ENCODE assay signal across 8 cellular contexts in the genomic region with DNA sequence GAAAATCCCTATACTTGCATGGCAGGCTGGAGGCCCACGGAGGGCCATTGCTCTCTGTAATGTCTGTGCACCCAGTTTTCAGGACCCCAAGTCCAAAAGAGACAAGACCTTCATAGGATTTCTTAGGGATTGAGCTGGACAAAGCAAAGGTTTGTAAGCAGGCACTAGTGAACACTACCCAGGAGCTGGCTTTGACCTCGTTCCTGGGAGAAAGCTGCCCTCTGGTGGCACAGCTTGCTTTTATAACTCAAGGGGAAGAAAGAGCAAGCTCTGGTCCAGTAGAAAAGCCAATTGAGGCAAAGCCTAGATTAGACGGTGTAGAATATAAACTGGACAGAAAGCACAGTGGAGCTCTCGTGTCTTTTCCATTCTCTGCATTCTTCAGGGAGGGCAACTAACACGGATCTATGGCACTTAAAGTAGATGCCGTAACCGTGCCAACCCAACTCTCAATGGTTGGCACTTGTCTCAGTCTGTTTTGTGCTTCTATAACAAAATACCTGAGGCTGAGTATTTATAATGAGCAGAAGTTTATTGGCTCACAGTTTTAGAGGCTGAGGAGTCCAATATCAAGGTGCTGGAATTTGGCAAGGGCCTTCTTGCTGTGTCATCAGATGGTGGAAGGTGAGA. TPM values are rescaled to one million over a fixed set of nuclear protein-coding genes. Genes with fewer than 3 reads are reported as not detected.
DNase-seq lines count a peak whose midpoint lies in the region; ATAC-seq, FAIRE-seq and TF ChIP-seq lines count a peak whose summit lies in the region.

No MANE protein-coding gene starts in this region.

- no peak overlapping the region for H3K27ac Mint-ChIP-seq in T-cell
- H3K27ac Mint-ChIP-seq in activated T-helper 17 cell treated with anti-CD3 and anti-CD28 coated beads, Interleukin-2, amount 50 U/mL, for 72 hours, result no peak overlapping the region

- no peaks in the 10 kb centered on the region for H3K36me3 ChIP-seq in A673 (ENCODE audit: insufficient read depth, low read length, poor library complexity, severe bottlenecking)
- no peaks in the 10 kb centered on the region for H3K36me3 ChIP-seq in Panc1 (ENCODE audit: control insufficient read depth, insufficient read depth, low read length)
- no peaks in the 10 kb centered on the region for H3K36me3 ChIP-seq in H1 (ENCODE audit: control insufficient read depth in 2 of 4, insufficient read depth in 4 of 4, low read length in 3 of 4)
- no peaks in the 10 kb centered on the region for H3K36me3 ChIP-seq in lower lobe of right lung

- intact Hi-C loops in A673 (cut with micrococcal nuclease; ENCODE audit: unreplicated experiment), result loop anchor here (1.0 to 5.0 kb wide), 2 partner anchors 47 to 154 kb away; no protein-coding TSS in a partner anchor
- intact Hi-C loops in Panc1 (cut with micrococcal nuclease; ENCODE audit: unreplicated experiment), result loop anchor here (1.0 to 2.0 kb wide), 2 partner anchors 47 to 153 kb away; no protein-coding TSS in a partner anchor
- intact Hi-C loops in lower lobe of right lung (cut with DNase I), result loop anchor here (5.0 kb wide), 1 partner anchor 44 kb away; no protein-coding TSS in a partner anchor

- H3K4me3 ChIP-seq in A673 (ENCODE audit: low read depth, low read length, poor library complexity, severe bottlenecking), result no peak overlapping the region
- no peak overlapping the region for H3K4me3 ChIP-seq in Panc1 (ENCODE audit: low read depth in 2 of 2, low read length in 2 of 2)
- H3K4me3 ChIP-seq in H1 (ENCODE audit: extremely low read depth in 1 of 4, insufficient read depth in 2 of 4, low read depth in 3 of 4, low read length in 4 of 4), result no peak overlapping the region
- H3K4me3 ChIP-seq in lower lobe of right lung, result no peak overlapping the region

- no peaks in the 10 kb centered on the region for H3K36me3 Mint-ChIP-seq in T-cell
- H3K36me3 Mint-ChIP-seq in activated T-helper 17 cell treated with anti-CD3 and anti-CD28 coated beads, Interleukin-2, amount 50 U/mL, for 72 hours (ENCODE audit: low read depth), result no peaks in the 10 kb centered on the region

- no peak for TF ChIP-seq POLR2A in H1 (IDR thresholded peaks at IDR 0.05; ENCODE audit: control extremely low read depth in 1 of 2, low read depth in 2 of 2, low read length in 2 of 2)

- peak overlapping the region; percentile 26 for H3K18ac ChIP-seq in H1 (ENCODE audit: extremely low read depth, low read length)

- H3K14ac ChIP-seq in H1 (ENCODE audit: insufficient read length), result no peak overlapping the region

- peak overlapping the region; percentile 37; the same call in 1 of the 2 replicates for H2BK20ac ChIP-seq in H1 (ENCODE audit: low read length)

- no peak overlapping the region for H4K91ac ChIP-seq in H1 (replicated peaks; ENCODE audit: insufficient read length, low read length)

- no peak overlapping the region for H4K5ac ChIP-seq in H1 (ENCODE audit: insufficient read length, low read depth, low read length)

- H3K4me1 ChIP-seq in A673 (ENCODE audit: insufficient read depth, low read length, poor library complexity, severe bottlenecking) (no peaks in the 10 kb centered on the region), Panc1 (ENCODE audit: control insufficient read depth, insufficient read depth, low read length) (no peaks in the 10 kb centered on the region), H1 (replicated peaks in 1 of 4; ENCODE audit: control insufficient read depth in 3 of 4, insufficient read depth in 4 of 4, low read length in 3 of 4) (peaks cover 0 to 3% (median 1%) of the 10 kb centered on the region in 4 experiments; a peak in 5 of 7 replicates), lower lobe of right lung (peaks cover 9% of the 10 kb centered on the region)

- H3K4me1 Mint-ChIP-seq in T-cell, result no peaks in the 10 kb centered on the region
- H3K4me1 Mint-ChIP-seq in activated T-helper 17 cell treated with anti-CD3 and anti-CD28 coated beads, Interleukin-2, amount 50 U/mL, for 72 hours, result no peaks in the 10 kb centered on the region

- TF ChIP-seq RAD21 in H1 (IDR thresholded peaks at IDR 0.05 in 1 of 2, conservative IDR thresholded peaks at IDR 0.05 in 1 of 2; ENCODE audit: low read depth in 2 of 2, low read length in 2 of 2), result peak; percentile 99

- peaks cover 0 to 3% of the 10 kb centered on the region in 2 donors for H3K27me3 Mint-ChIP-seq in T-cell
- no peaks in the 10 kb centered on the region for H3K27me3 Mint-ChIP-seq in activated T-helper 17 cell treated with anti-CD3 and anti-CD28 coated beads, Interleukin-2, amount 50 U/mL, for 72 hours

- in situ Hi-C loops in Panc1 (cut with HindIII; ENCODE audit: low pct_unique_long_range_greater_than_20kb, low sequenced_read_pairs), result no loop called here

- DNase-seq in A673 (ENCODE audit: low spot score) (peak; percentile 27), GM10266 (ENCODE audit: extremely low spot score) (peak; percentile 45), HTR-8/SVneo (ENCODE audit: insufficient read length, low spot score) (peak; percentile 77), Panc1 (ENCODE audit: low read depth, low spot score) (no peak), H1 (ENCODE audit: low read depth in 1 of 2, low spot score in 2 of 2) (peak in 1 of 2 experiments; percentile 89), lower lobe of right lung (peak; percentile 57), T-cell (no peak)

- H3K23ac ChIP-seq in H1 (ENCODE audit: insufficient read length), result no peak overlapping the region

- H3K27ac ChIP-seq in A673 (ENCODE audit: low read depth, low read length, poor library complexity, severe bottlenecking) (no peak overlapping the region), Panc1 (ENCODE audit: low read length) (no peak overlapping the region), H1 (ENCODE audit: low read depth, low read length) (no peak overlapping the region), lower lobe of right lung (no peak overlapping the region)

- peak; percentile 90 for ATAC-seq in Panc1
- ATAC-seq in lower lobe of right lung, result peak; percentile 75 to 90
- ATAC-seq in T-cell (replicated peaks in 1 of 4), result no peak
- no peak for ATAC-seq in activated T-helper 17 cell treated with anti-CD3 and anti-CD28 coated beads, Interleukin-2, amount 50 U/mL, for 72 hours (replicated peaks)

- CTCF ChIA-PET in A673 (lab: Charles Lee), result interaction anchor here (0.6 to 1.3 kb wide), 2 partner anchors 153 to 178 kb away, joined by 4 to 7 read pairs; no protein-coding TSS in a partner anchor
- CTCF ChIA-PET in Panc1 (lab: Charles Lee), result interaction anchor here (0.6 to 2.4 kb wide), 7 partner anchors 43 to 571 kb away, joined by 3 to 17 read pairs (median 4); no protein-coding TSS in a partner anchor
- CTCF ChIA-PET in H1 (lab: Charles Lee; ENCODE audit: partially characterized antibody), result interaction anchor here (0.7 to 16.6 kb wide), 42 partner anchors 9 to 573 kb away, joined by 3 to 650 read pairs (median 5); a partner anchor contains a TSS
- CTCF ChIA-PET in T-cell (lab: Charles Lee), result no interaction called here

- no peak overlapping the region for H2BK15ac ChIP-seq in H1 (ENCODE audit: low read length)

- POLR2A ChIA-PET in A673 (lab: Charles Lee; ENCODE audit: low non-redundant PET) (no interaction called here), Panc1 (lab: Charles Lee) (no interaction called here), H1 (lab: Charles Lee; ENCODE audit: partially characterized antibody) (interaction anchor here (0.7 to 11.1 kb wide), 12 partner anchors 11 to 153 kb away, joined by 3 to 123 read pairs (median 3); no protein-coding TSS in a partner anchor), T-cell (lab: Charles Lee) (no interaction called here)

- no peak overlapping the region for H3K4ac ChIP-seq in H1 (replicated peaks; ENCODE audit: insufficient read length, low read depth, low read length)

- no peak overlapping the region for H4K8ac ChIP-seq in H1 (ENCODE audit: extremely low read depth, insufficient read depth, low read length)

- no peaks in the 10 kb centered on the region for H3K23me2 ChIP-seq in H1 (ENCODE audit: low read depth, low read length)

- no peak overlapping the region for H2BK120ac ChIP-seq in H1 (replicated peaks; ENCODE audit: low read depth, low read length)

- H3K27me3 ChIP-seq in A673 (replicated peaks; ENCODE audit: insufficient read depth, low read depth, low read length, poor library complexity) (peaks cover 7% of the 10 kb centered on the region), Panc1 (ENCODE audit: control insufficient read depth, insufficient read depth, low read length) (no peaks in the 10 kb centered on the region), H1 (replicated peaks in 1 of 4; ENCODE audit: control insufficient read depth in 3 of 4, extremely low read depth in 1 of 4, insufficient read depth in 3 of 4, low read length in 3 of 4) (no peaks in the 10 kb centered on the region; a peak in 1 of 7 replicates), lower lobe of right lung (ENCODE audit: low read depth) (no peaks in the 10 kb centered on the region)

- no peak overlapping the region for H3K56ac ChIP-seq in H1 (replicated peaks; ENCODE audit: insufficient read length, low read depth, low read length)

- H2AK5ac ChIP-seq in H1 (ENCODE audit: low read depth, low read length), result peak overlapping the region; percentile 43; the same call in 1 of the 2 replicates

- TF ChIP-seq CTCF in A673 (conservative IDR thresholded peaks at IDR 0.05; ENCODE audit: low read depth, low read length) (peak; percentile 48), GM10266 (IDR thresholded peaks at IDR 0.05; ENCODE audit: control insufficient read depth, insufficient read depth, low read depth, missing control alignments) (peak; percentile 57), Panc1 (IDR thresholded peaks at IDR 0.05) (peak; percentile 74), H1 (IDR thresholded peaks at IDR 0.05; ENCODE audit: control extremely low read depth in 1 of 3, insufficient read depth in 1 of 3, low read depth in 1 of 3, low read length in 3 of 3) (peak; percentile 59 to 91 (median 85)), lower lobe of right lung (IDR thresholded peaks at IDR 0.05) (peak; percentile 74)

- no peak for TF ChIP-seq EP300 in H1 (IDR thresholded peaks at IDR 0.05; ENCODE audit: borderline replicate concordance in 1 of 2, low read depth in 2 of 2, low read length in 2 of 2)

- H2BK5ac ChIP-seq in H1 (ENCODE audit: low read depth, low read length), result peak overlapping the region; percentile 68; the same call in 1 of the 2 replicates

- H3K79me1 ChIP-seq in H1 (ENCODE audit: low read depth, low read length), result no peaks in the 10 kb centered on the region

- no peaks in the 10 kb centered on the region for H3K79me2 ChIP-seq in H1 (ENCODE audit: control insufficient read depth in 1 of 2, insufficient read depth in 2 of 2, low read length in 2 of 2)

- no TSS peak for BruUV-seq in A673 (replicated peaks; lab: Mats Ljungman, UMichigan)
- BruUV-seq in Panc1 (replicated peaks; lab: Mats Ljungman, UMichigan), result no TSS peak

- FAIRE-seq in HTR-8/SVneo (lab: Jason Lieb, UNC) (no peak), H1 (lab: Jason Lieb, UNC) (peak; percentile 96)

- no peaks in the 10 kb centered on the region for H4K20me1 ChIP-seq in H1 (replicated peaks in 1 of 2; ENCODE audit: control insufficient read depth in 1 of 2, insufficient read depth in 2 of 2, low read length in 2 of 2)

- H2BK12ac ChIP-seq in H1 (ENCODE audit: low read depth, low read length), result 0 out of 2 replicates have a peak overlapping the region, but pooled peaks have one; percentile 76

- WGBS in H1 (ENCODE audit: extremely low coverage in 1 of 2, insufficient coverage in 1 of 2, insufficient read length in 1 of 2, insufficient replicate concordance in 2 of 2, low coverage in 1 of 2, low lambda C conversion rate in 2 of 2, missing lambda C conversion rate in 1 of 2), 2 experiments, result 47% methylated on average over 7 of the region's 7 CpGs; no CpG with 5 or more reads in 1 of the 2 experiments

- H3K9me3 ChIP-seq in A673 (ENCODE audit: low read depth, low read length, poor library complexity, severe bottlenecking) (no peaks in the 10 kb centered on the region), Panc1 (ENCODE audit: control insufficient read depth, insufficient read depth, low read depth, low read length) (no peaks in the 10 kb centered on the region), H1 (ENCODE audit: insufficient read depth in 2 of 2, low read depth in 1 of 2, low read length in 1 of 2) (no peaks in the 10 kb centered on the region), lower lobe of right lung (no peaks in the 10 kb centered on the region)

- H2AFZ ChIP-seq in H1 (ENCODE audit: low read length), result no peak overlapping the region; the same call in 1 of the 2 replicates

- H3K4me3 Mint-ChIP-seq in T-cell, result no peak overlapping the region
- no peak overlapping the region for H3K4me3 Mint-ChIP-seq in activated T-helper 17 cell treated with anti-CD3 and anti-CD28 coated beads, Interleukin-2, amount 50 U/mL, for 72 hours

- no peak overlapping the region for H3K9ac ChIP-seq in H1 (replicated peaks in 1 of 4; ENCODE audit: extremely low read depth in 1 of 4, low read depth in 3 of 4, low read length in 3 of 4)

- H3K9me3 Mint-ChIP-seq in T-cell, result no peaks in the 10 kb centered on the region
- no peaks in the 10 kb centered on the region for H3K9me3 Mint-ChIP-seq in activated T-helper 17 cell treated with anti-CD3 and anti-CD28 coated beads, Interleukin-2, amount 50 U/mL, for 72 hours

- no peak overlapping the region for H3K4me2 ChIP-seq in H1 (ENCODE audit: insufficient read depth in 1 of 2, low read depth in 2 of 2, low read length in 2 of 2)

RNA-seq across cellular contexts. Expression of a gene that starts 7.9 kb away (rescaled TPM):
- total RNA-seq in A673 (2021) (0.09 TPM in 1 of 2 replicates, not detected in the other), Panc1 (2021; ENCODE audit: unreplicated experiment) (not detected), lower lobe of right lung (0.38 TPM), T-cell (under 1 TPM in 1 of 5 donors, not detected in 4; 0.26 TPM)
- not detected for polyA plus RNA-seq in Panc1 (2012; ENCODE audit: insufficient read length)
- total RNA-seq in H1 (2021; fragmentation: NEBNext Ultra II Directional; extraction: Animal tissue kit (Norgen Biotek cat#: 25700)), result 3.7 and 3.9 TPM in 2 replicates
- 2.5 and 4.0 TPM in 2 replicates for polyA plus RNA-seq in H1 (2011; rRNA removed)
- 3.6 TPM for polyA plus RNA-seq in H1 (2011; cell fraction: cytosol; rRNA removed)
- polyA plus RNA-seq in H1 (2011; cell fraction: nucleus; rRNA removed), result 5.2 TPM
- polyA plus RNA-seq in H1 (2012, experiment 1 of 2), result 2.7 to 5.2 TPM (median 4.1 TPM) in 4 replicates
- polyA plus RNA-seq in H1 (2012, experiment 2 of 2), result 0.38 TPM
- polyA plus RNA-seq in H1 (2013, experiment 1 of 2), result 6.8 TPM
- 8.3 TPM for polyA plus RNA-seq in H1 (2013, experiment 2 of 2)
- polyA minus RNA-seq in H1 (2011; rRNA and poly(A)+ RNA removed), result 6.1 and 11.5 TPM in 2 replicates
- 2.1 TPM for polyA minus RNA-seq in H1 (2011; cell fraction: cytosol; rRNA and poly(A)+ RNA removed)
- 3.4 TPM for polyA minus RNA-seq in H1 (2011; cell fraction: nucleus; rRNA and poly(A)+ RNA removed)
- total RNA-seq in activated T-helper 17 cell treated with anti-CD3 and anti-CD28 coated beads, Interleukin-2, amount 50 U/mL, for 72 hours, result not detected

Comparison
In these comparisons a context has a peak if more than half of its experiments do, and no peak if none do; other contexts are left out.
1. DNase-seq: peak in A673 (single experiment), GM10266 (single experiment), HTR-8/SVneo (single experiment) and lower lobe of right lung (single experiment); none in Panc1 (single experiment) and T-cell (0 of 34).
2. ATAC-seq: peak in Panc1 (single experiment) and lower lobe of right lung (2 of 2); none in T-cell (0 of 4) and activated T-helper 17 cell treated with anti-CD3 and anti-CD28 coated beads, Interleukin-2, amount 50 U/mL, for 72 hours (single experiment).
3. CTCF ChIA-PET loops: an anchor here in A673 (0.6 to 1.3 kb wide), Panc1 (0.6 to 2.4 kb wide) and H1 (0.7 to 16.6 kb wide); none called in T-cell.
4. Peak in every context shown above with its lines, with median percentiles within 50 percentile points of each other: CTCF ChIP-seq.